1 cellular context compared by ENCODE assay signal in genomic region chr17:2215616-2216364, GRCh38.
TF ChIP-seq lines count a peak whose summit lies in the region.

No MANE protein-coding gene starts in this region.

TF ChIP-seq in GM12878, 131 proteins besides CTCF, POLR2A, EP300 and RAD21 (continued from another document):
- TF ChIP-seq PBX3 (IDR thresholded peaks at IDR 0.05; ENCODE audit: insufficient replicate concordance, low read depth, low read length) = peak; percentile 82
